Comparison of ENCODE assay signal across 8 cellular contexts in the genomic region with DNA sequence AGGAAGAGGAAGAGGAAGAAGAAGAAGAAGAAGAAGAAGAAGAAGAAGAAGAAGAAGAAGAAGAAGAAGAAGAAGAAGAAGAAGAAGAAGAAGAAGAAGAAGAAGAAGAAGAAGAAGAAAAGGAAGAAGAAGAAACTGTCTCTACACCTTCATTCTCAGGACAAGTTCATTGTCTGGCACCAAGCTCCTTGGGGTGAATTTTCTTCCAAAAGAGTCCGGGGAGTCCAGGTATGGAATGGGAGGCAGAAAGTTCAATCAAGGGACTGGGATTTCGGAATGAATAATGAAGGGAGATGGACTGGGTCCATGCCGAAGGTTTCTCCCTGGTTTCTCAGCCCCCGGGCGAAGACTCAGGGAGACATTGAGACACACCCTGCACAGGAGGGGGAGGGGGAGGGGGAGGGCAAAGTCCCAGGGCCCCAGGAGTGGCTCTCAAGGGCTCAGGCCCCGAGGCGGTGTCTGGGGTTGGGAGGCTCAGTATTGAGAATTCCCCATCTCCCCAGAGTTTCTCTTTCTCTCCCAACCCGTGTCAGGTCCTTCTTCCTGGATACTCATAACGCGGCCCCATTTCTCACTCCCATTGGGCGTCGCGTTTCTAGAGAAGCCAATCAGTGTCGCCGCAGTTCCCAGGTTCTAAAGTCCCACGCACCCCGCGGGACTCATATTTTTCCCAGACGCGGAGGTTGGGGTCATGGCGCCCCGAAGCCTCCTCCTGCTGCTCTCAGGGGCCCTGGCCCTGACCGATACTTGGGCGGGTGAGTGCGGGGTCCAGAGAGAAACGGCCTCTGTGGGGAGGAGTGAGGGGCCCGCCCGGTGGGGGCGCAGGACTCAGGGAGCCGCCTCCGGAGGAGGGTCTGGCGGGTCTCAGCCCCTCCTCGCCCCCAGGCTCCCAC. TPM values are rescaled to one million over a fixed set of nuclear protein-coding genes. Genes with fewer than 3 reads are reported as not detected.
DNase-seq lines count a peak whose midpoint lies in the region; ATAC-seq and TF ChIP-seq lines count a peak whose summit lies in the region.

Gene HLA-F (plus strand): TSS at position 662 of the 893 bp plus-strand sequence. CDS start 30 bp downstream, at position 692.

- TF ChIP-seq POLR2A in tibial nerve (IDR thresholded peaks at IDR 0.05): peak; percentile 60 to 68

- H2AFZ ChIP-seq in SU-DHL-6 (ENCODE audit: low read depth, low read length, severe bottlenecking): peak within 1 kb of the TSS; percentile 87

- H3K4me3 ChIP-seq in SU-DHL-6 (ENCODE audit: insufficient read depth, low read length, poor library complexity, severe bottlenecking): peak within 1 kb of the TSS; percentile 46
- peak within 1 kb of the TSS; percentile 87 to 99 (median 94) for H3K4me3 ChIP-seq in heart right ventricle
- H3K4me3 ChIP-seq in tibial nerve: peak within 1 kb of the TSS; percentile 68 to 91 (median 89)

- peak within 1 kb of the TSS; percentile 47 for H3K4me2 ChIP-seq in SU-DHL-6 (ENCODE audit: low read depth, low read length, poor library complexity, severe bottlenecking)

- no peaks in the 10 kb centered on the region for H3F3A ChIP-seq in SU-DHL-6 (ENCODE audit: insufficient read depth)

- H4K20me1 ChIP-seq in SU-DHL-6 (ENCODE audit: low read depth, low read length): no peaks in the 10 kb centered on the region

- H3K9ac ChIP-seq in SU-DHL-6 (ENCODE audit: low read length): peak within 1 kb of the TSS; percentile 40

- H3K27me3 ChIP-seq in SU-DHL-6 (ENCODE audit: low read length) (no peaks in the 10 kb centered on the region), heart right ventricle (no peaks in the 10 kb centered on the region), tibial nerve (no peaks in the 10 kb centered on the region)

- TF ChIP-seq CTCF in SU-DHL-6 (IDR thresholded peaks at IDR 0.05; ENCODE audit: insufficient read depth, low read length, poor library complexity, severe bottlenecking): no peak
- TF ChIP-seq CTCF in heart right ventricle (IDR thresholded peaks at IDR 0.05): peak in 2 of 9 donors; percentile 8 to 10
- peak in 1 of 5 experiments; percentile 30 for TF ChIP-seq CTCF in tibial nerve (IDR thresholded peaks at IDR 0.05)

- H3K9me2 ChIP-seq in SU-DHL-6 (replicated peaks; ENCODE audit: insufficient read depth, low read length): no peaks in the 10 kb centered on the region

- DNase-seq in COLO668 (lab: John Stamatoyannopoulos, UW; ENCODE audit: unreplicated experiment): peak; percentile 71
- peak; percentile 94 for DNase-seq in HPDE6-E6E7 (ENCODE audit: extremely low spot score)
- peak; percentile 79 to 92 for DNase-seq in heart right ventricle
- DNase-seq in pons (ENCODE audit: low spot score): peak; percentile 92
- peak; percentile 79 to 93 for DNase-seq in tibial nerve (ENCODE audit: low spot score in 2 of 2)

- H3K4me1 ChIP-seq in heart right ventricle (peaks cover 0 to 37% (median 23%) of the 10 kb centered on the region in 9 donors), tibial nerve (peaks cover 0 to 22% (median 10%) of the 10 kb centered on the region in 4 donors)

- peak in 1 of 2 donors; percentile 83 for TF ChIP-seq EP300 in tibial nerve (IDR thresholded peaks at IDR 0.05)

- intact Hi-C loops in heart right ventricle (cut with DNase I): loop anchor here in 2 of 10 donors (1.0 to 2.0 kb wide), 2 partner anchors 29 to 30 kb away; no protein-coding TSS in a partner anchor

- H3K36me3 ChIP-seq in SU-DHL-6 (ENCODE audit: low read length) (no peaks in the 10 kb centered on the region), heart right ventricle (peaks cover 0 to 40% (median 12%) of the 10 kb centered on the region in 9 donors), tibial nerve (peaks cover 0 to 28% (median 0%) of the 10 kb centered on the region in 3 donors)

- no peak within 1 kb of the TSS for H3K27ac ChIP-seq in SU-DHL-6 (ENCODE audit: low read depth, low read length)
- H3K27ac ChIP-seq in adipose tissue (ENCODE audit: low read depth, low read length): peak within 1 kb of the TSS; percentile 62
- peak within 1 kb of the TSS; percentile 76 to 99 (median 97) for H3K27ac ChIP-seq in heart right ventricle
- H3K27ac ChIP-seq in tibial nerve: peak within 1 kb of the TSS; percentile 83 to 97 (median 94)

- no peaks in the 10 kb centered on the region for H3K79me2 ChIP-seq in SU-DHL-6 (ENCODE audit: insufficient read depth, low read length)

- 4 to 6% (median 5%) methylated on average over 33 of the region's 33 CpGs for WGBS in adipose tissue, 3 donors
- 3 to 5% methylated on average over 33 of the region's 33 CpGs for WGBS in heart right ventricle, 2 donors
- 7 to 9% methylated on average over 30 to 32 of the region's 33 CpGs for WGBS in tibial nerve, 2 donors

- H3K9me3 ChIP-seq in SU-DHL-6 (ENCODE audit: insufficient read depth, low read length): no peaks in the 10 kb centered on the region
- no peaks in the 10 kb centered on the region for H3K9me3 ChIP-seq in heart right ventricle
- H3K9me3 ChIP-seq in tibial nerve: no peaks in the 10 kb centered on the region

- ATAC-seq in GM19467 (IDR thresholded peaks at IDR 0.05; ENCODE audit: unreplicated experiment) (peak; percentile 80), heart right ventricle (peak; percentile 96 to 99 (median 98))

RNA-seq across cellular contexts. Expression of gene HLA-F, which starts in this region (rescaled TPM):
- polyA plus RNA-seq in adipose tissue (10 to 100 TPM; 43.4 to 99.6 (median 88.8) TPM), heart right ventricle (100 to 1,000 TPM in 1 of 2 donors, 10 to 100 TPM in 1; 61.7 to 105 TPM)
- total RNA-seq in heart right ventricle (100 to 1,000 TPM in 1 of 10 donors, 10 to 100 TPM in 9; 24.0 to 191 (median 31.6) TPM), tibial nerve (100 to 1,000 TPM in 2 of 4 donors, 10 to 100 TPM in 2; 63.0 to 117 (median 101) TPM)
